22 cellular contexts compared by ENCODE assay signal in the genomic region with DNA sequence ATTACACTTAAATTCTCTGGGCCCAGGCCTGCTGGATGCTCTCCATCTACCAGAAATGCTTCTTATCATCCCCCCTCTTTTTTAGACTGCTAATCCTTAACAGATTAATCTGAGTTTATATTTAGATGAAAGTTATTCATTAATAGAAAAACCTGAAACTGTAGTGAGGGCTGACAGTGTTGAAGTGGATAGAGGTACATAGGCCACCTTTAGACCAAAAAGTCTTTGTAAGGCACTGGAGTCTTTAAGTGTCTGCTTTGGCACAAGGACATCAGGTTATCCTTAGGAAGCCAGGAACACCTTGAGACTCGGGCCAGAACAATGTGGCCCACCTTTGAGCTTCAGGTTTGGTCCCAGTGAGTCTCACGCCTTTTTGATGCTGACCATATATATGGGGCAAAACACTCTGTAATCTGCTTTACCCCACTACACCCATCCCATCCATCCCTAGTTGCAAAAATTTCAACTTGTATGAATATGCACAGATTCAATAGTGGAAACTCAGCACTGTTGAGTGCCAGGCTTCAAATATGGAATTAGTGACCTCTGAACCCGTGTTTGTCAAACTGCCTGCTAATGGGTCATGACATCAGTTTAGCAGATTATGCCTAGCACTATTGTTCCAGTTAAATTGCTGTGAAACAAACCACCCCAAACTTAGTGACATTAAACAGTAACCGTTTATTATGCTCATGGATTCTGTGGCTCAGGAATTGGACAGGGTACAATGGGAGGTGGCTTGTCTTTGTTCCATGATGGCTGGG. TPM values are rescaled to one million over a fixed set of nuclear protein-coding genes. Genes with fewer than 3 reads are reported as not detected.
DNase-seq lines count a peak whose midpoint lies in the region; ATAC-seq and TF ChIP-seq lines count a peak whose summit lies in the region.
"Had no signal": no experiment of that assay in that cellular context is flagged by ENCODE, and none has a peak within 500 bp of the region (broad histone marks: within the 10 kb centered on the region; RNA-seq: fewer than 3 reads in every experiment).

No MANE protein-coding gene starts in this region.

- no peak overlapping the region for H3K4me3 Mint-ChIP-seq in nephron
- H3K4me3 Mint-ChIP-seq: memory B cell, T-cell had no signal

- TF ChIP-seq EP300 in upper lobe of left lung (IDR thresholded peaks at IDR 0.05), result no peak

- TF ChIP-seq CTCF in heart right ventricle (IDR thresholded peaks at IDR 0.05), result no peak
- TF ChIP-seq CTCF in nephron (IDR thresholded peaks at IDR 0.05; ENCODE audit: unreplicated experiment in 3 of 3), result no peak
- TF ChIP-seq CTCF in upper lobe of left lung (IDR thresholded peaks at IDR 0.05), result no peak
- no peak for TF ChIP-seq CTCF in foreskin fibroblast (IDR thresholded peaks at IDR 0.05; ENCODE audit: low read depth, low read length)

- peak overlapping the region; percentile 30 to 85 (median 74) for H3K27ac Mint-ChIP-seq in nephron
- H3K27ac Mint-ChIP-seq: activated T-cell treated with anti-CD3 and anti-CD28 coated beads, Interleukin-2, amount 50 U/mL, for 72 hours; memory B cell had no signal

- H3K4me3 ChIP-seq in heart right ventricle (no peak overlapping the region), duodenal mucosa (ENCODE audit: low read depth in 1 of 2, low read length in 2 of 2) (peak overlapping the region in 1 of 2 donors; percentile 4), upper lobe of left lung (no peak overlapping the region), foreskin fibroblast (ENCODE audit: low read depth in 1 of 2, low read length in 2 of 2) (no peak overlapping the region)
- H3K4me3 ChIP-seq: BLaER1 had no signal

- ATAC-seq in heart right ventricle (peak in 1 of 8 donors; percentile 4), Right ventricle myocardium inferior (no peak), upper lobe of left lung (ENCODE audit: low FRiP score in 2 of 2) (peak; percentile 31 to 65), HG02884 (IDR thresholded peaks at IDR 0.05; ENCODE audit: unreplicated experiment) (no peak)
- ATAC-seq: HCT116; naive thymus-derived CD4-positive, alpha-beta T cell had no signal

- H3K4me1 Mint-ChIP-seq in nephron, result peaks cover 26% of the 10 kb centered on the region

- peak overlapping the region in 8 of 10 donors; percentile 8 to 61 (median 45) for H3K27ac ChIP-seq in heart right ventricle
- peak overlapping the region; percentile 3 for H3K27ac ChIP-seq in duodenal mucosa (ENCODE audit: low read depth, low read length)
- H3K27ac ChIP-seq in upper lobe of left lung, result peak overlapping the region in 1 of 4 donors; percentile 32
- H3K27ac ChIP-seq: BLaER1, parathyroid adenoma had no signal

- H3K4me1 ChIP-seq in heart right ventricle (peaks cover 10 to 77% (median 63%) of the 10 kb centered on the region in 9 donors), duodenal mucosa (ENCODE audit: control insufficient read depth in 1 of 2, insufficient read depth in 2 of 2, low read length in 2 of 2) (peaks cover 57 to 80% of the 10 kb centered on the region in 2 donors), upper lobe of left lung (peaks cover 30 to 63% (median 39%) of the 10 kb centered on the region in 4 donors)
- H3K4me1 ChIP-seq: parathyroid adenoma had no signal

- WGBS in heart right ventricle, 2 donors, result 73 to 75% methylated on average over 4 of the region's 4 CpGs
- 80 to 84% methylated on average over 4 of the region's 4 CpGs for WGBS in upper lobe of left lung, 2 donors

- no peaks in the 10 kb centered on the region for H3K9me3 Mint-ChIP-seq in nephron
- H3K9me3 Mint-ChIP-seq: activated naive CD4-positive, alpha-beta T cell treated with anti-CD3 and anti-CD28 coated beads, Interleukin-2, amount 50 U/mL, for 72 hours; activated T-cell treated with anti-CD3 and anti-CD28 coated beads, Interleukin-2, amount 50 U/mL, for 72 hours; memory B cell; T-cell had no signal

- H3K36me3 Mint-ChIP-seq in nephron (ENCODE audit: low read depth), result no peaks in the 10 kb centered on the region
- H3K36me3 Mint-ChIP-seq: activated naive CD4-positive, alpha-beta T cell treated with anti-CD3 and anti-CD28 coated beads, Interleukin-2, amount 50 U/mL, for 72 hours; memory B cell; T-cell had no signal

- H3K36me3 ChIP-seq in heart right ventricle (no peaks in the 10 kb centered on the region), duodenal mucosa (ENCODE audit: control insufficient read depth in 1 of 2, insufficient read depth in 2 of 2, low read length in 2 of 2) (no peaks in the 10 kb centered on the region), upper lobe of left lung (no peaks in the 10 kb centered on the region)
- H3K36me3 ChIP-seq: BLaER1 had no signal

- no peak overlapping the region for H3K9ac ChIP-seq in duodenal mucosa (ENCODE audit: low read depth in 1 of 2, low read length in 2 of 2)
- H3K9ac ChIP-seq: BLaER1, parathyroid adenoma had no signal

- intact Hi-C loops in heart right ventricle (cut with DNase I) (loop anchor here in 1 of 10 donors (5.0 kb wide), 1 partner anchor 43 kb away; a partner anchor contains a TSS), Right ventricle myocardium inferior (cut with DNase I) (no loop called here)

- H3K9me3 ChIP-seq in heart right ventricle (no peaks in the 10 kb centered on the region), duodenal mucosa (ENCODE audit: control insufficient read depth in 1 of 2, low read length in 2 of 2) (no peaks in the 10 kb centered on the region), upper lobe of left lung (no peaks in the 10 kb centered on the region)
- H3K9me3 ChIP-seq: BLaER1 had no signal

- in situ Hi-C loops in KBM-7 (cut with MboI; ENCODE audit: low pct_unique_long_range_greater_than_20kb, low sequenced_read_pairs), result no loop called here

- H3K27me3 Mint-ChIP-seq in nephron (ENCODE audit: low read depth), result no peaks in the 10 kb centered on the region
- H3K27me3 Mint-ChIP-seq: memory B cell; naive thymus-derived CD4-positive, alpha-beta T cell; T-cell had no signal

- DNase-seq in heart right ventricle, result no peak
- no peak for DNase-seq in Right ventricle myocardium inferior (ENCODE audit: missing footprints)
- DNase-seq in upper lobe of left lung, result no peak
- no peak for DNase-seq in foreskin fibroblast
- DNase-seq in KBM-7, result no peak
- DNase-seq: activated T-cell treated with anti-CD3 and anti-CD28 coated beads, Interleukin-2, amount 50 U/mL, for 72 hours; cortex of kidney; naive thymus-derived CD4-positive, alpha-beta T cell; NCI-H1436 treated with DMSO at 0.1 percent for 48 hours; NCI-H774; PC-3; stimulated activated CD4-positive, alpha-beta T cell treated with anti-CD3 and anti-CD28 coated beads, Interleukin-2, amount 100 ng/mL, for 24 hours; stimulated activated naive CD4-positive, alpha-beta T cell; T-cell had no signal

- TF ChIP-seq POLR2A in upper lobe of left lung (IDR thresholded peaks at IDR 0.05), result no peak

- H3K27me3 ChIP-seq in heart right ventricle (no peaks in the 10 kb centered on the region), duodenal mucosa (ENCODE audit: control insufficient read depth in 1 of 2, insufficient read depth in 2 of 2, low read length in 2 of 2) (no peaks in the 10 kb centered on the region), upper lobe of left lung (no peaks in the 10 kb centered on the region)
- H3K27me3 ChIP-seq: BLaER1 had no signal

RNA-seq across cellular contexts. Expression of a gene that starts 44.0 kb away (rescaled TPM):
- total RNA-seq in heart right ventricle, result 10 to 100 TPM; 13.1 to 20.3 (median 17.4) TPM
- polyA plus RNA-seq in heart right ventricle, result 10 to 100 TPM; 10.9 to 46.7 TPM
- total RNA-seq in Right ventricle myocardium inferior, result 12.2 TPM
- total RNA-seq in upper lobe of left lung, result 10 to 100 TPM; 36.5 to 66.0 (median 48.4) TPM

Comparison
In these comparisons a context has a peak if more than half of its experiments do, and no peak if none do; other contexts are left out.
1. ATAC-seq: peak in upper lobe of left lung (2 of 2); none in Right ventricle myocardium inferior (single experiment) and HG02884 (single experiment).